In genomic region chr18:11889284-11889683, GRCh38 we compare ENCODE assay signal across 18 cellular contexts. TPM values are rescaled to one million over a fixed set of nuclear protein-coding genes. Genes with fewer than 3 reads are reported as not detected.
A peak's percentile ranks its signal among the peaks of the same experiment; 100 is the strongest.
DNase-seq lines count a peak whose midpoint lies in the region; ATAC-seq and TF ChIP-seq lines count a peak whose summit lies in the region.
"Had no signal": no experiment of that assay in that cellular context is flagged by ENCODE, and none has a peak within 500 bp of the region (broad histone marks: within the 10 kb centered on the region; RNA-seq: fewer than 3 reads in every experiment).

No MANE protein-coding gene starts in this region.

- H4K8ac ChIP-seq in trophoblast cell (ENCODE audit: low read depth, low read length) = no peak overlapping the region

- H2BK5ac ChIP-seq in trophoblast cell (ENCODE audit: low read depth, low read length, poor library complexity) = no peak overlapping the region

- CTCF ChIA-PET in HEK293 (lab: Yijun Ruan, JAX) = interaction anchor here (0.8 kb wide), 1 partner anchor 107 kb away, joined by 3 read pairs; no protein-coding TSS in a partner anchor

- H3K23ac ChIP-seq in trophoblast cell (ENCODE audit: low read length) = no peak overlapping the region

- H2AFZ ChIP-seq in hepatocyte (no peak overlapping the region), trophoblast cell (ENCODE audit: insufficient read depth, low read length, poor library complexity) (no peak overlapping the region), smooth muscle cell (ENCODE audit: low read depth) (no peak overlapping the region)

- no peak for ATAC-seq in HG03280 (IDR thresholded peaks at IDR 0.05; ENCODE audit: unreplicated experiment)
- ATAC-seq: A549; CD8-positive, alpha-beta T cell had no signal

- no peak overlapping the region for H2BK12ac ChIP-seq in trophoblast cell (ENCODE audit: low read length)

- H4K12ac ChIP-seq in trophoblast cell (ENCODE audit: low read depth, low read length) = no peak overlapping the region

- H3K9me3 ChIP-seq in HEK293 (ENCODE audit: control insufficient read depth, insufficient read depth, low read depth, low read length) (no peaks in the 10 kb centered on the region), hepatocyte (ENCODE audit: low read depth) (no peaks in the 10 kb centered on the region), trophoblast cell (ENCODE audit: insufficient read depth, low read depth, low read length) (peaks cover 2% of the 10 kb centered on the region), smooth muscle cell (replicated peaks; ENCODE audit: low read depth) (no peaks in the 10 kb centered on the region)
- H3K9me3 ChIP-seq: A549; BLaER1 treated with 17β-estradiol and CSF1 and Interleukin-3, amounts not matched to agents 10 nM and 100 nM; Caco-2 had no signal

- no peaks in the 10 kb centered on the region for H3K79me2 ChIP-seq in hepatocyte
- no peaks in the 10 kb centered on the region for H3K79me2 ChIP-seq in trophoblast cell (ENCODE audit: control insufficient read depth, insufficient read depth, low read length, poor library complexity)
- H3K79me2 ChIP-seq in smooth muscle cell (ENCODE audit: low read depth) = no peaks in the 10 kb centered on the region

- no peak overlapping the region for H4K91ac ChIP-seq in trophoblast cell (ENCODE audit: low read depth, low read length)

- DNase-seq in hepatocyte (ENCODE audit: low spot score) (no peak), trophoblast cell (peak; percentile 92 to 97), smooth muscle cell (lab: John Stamatoyannopoulos, UW; ENCODE audit: unreplicated experiment) (no peak), NCI-H1694 (lab: John Stamatoyannopoulos, UW) (no peak), HCEC 1CT (no peak)
- DNase-seq: AML-193; Caco-2; Calu3; CD4-positive, alpha-beta T cell; CD8-positive, alpha-beta T cell; DMS79 treated with DMSO at 0.1 percent for 48 hours; GF-D8 had no signal

- no peak overlapping the region for H3K27ac ChIP-seq in HEK293 (ENCODE audit: extremely low read depth, low read depth, low read length)
- peak overlapping the region; percentile 88 for H3K27ac ChIP-seq in hepatocyte
- H3K27ac ChIP-seq in trophoblast cell (ENCODE audit: low read depth, low read length) = no peak overlapping the region
- peak overlapping the region; percentile 45 for H3K27ac ChIP-seq in smooth muscle cell (ENCODE audit: low read depth)
- H3K27ac ChIP-seq: 22Rv1, A549, C4-2B had no signal

- no peaks in the 10 kb centered on the region for H3K9me2 ChIP-seq in hepatocyte (replicated peaks; ENCODE audit: insufficient read depth)

- H3F3A ChIP-seq in smooth muscle cell (ENCODE audit: low read depth) = no peaks in the 10 kb centered on the region

- no peak overlapping the region for H3K9ac ChIP-seq in trophoblast cell (ENCODE audit: low read length)
- no peak overlapping the region for H3K9ac ChIP-seq in smooth muscle cell (ENCODE audit: low read depth)
- H3K9ac ChIP-seq: BLaER1 treated with 17β-estradiol and CSF1 and Interleukin-3, amounts not matched to agents 10 nM and 100 nM had no signal

- H3K4me2 ChIP-seq in hepatocyte = no peak overlapping the region
- no peak overlapping the region for H3K4me2 ChIP-seq in trophoblast cell (ENCODE audit: low read length)
- H3K4me2 ChIP-seq in smooth muscle cell = no peak overlapping the region
- H3K4me2 ChIP-seq: A549; BLaER1 treated with 17β-estradiol and CSF1 and Interleukin-3, amounts not matched to agents 10 nM and 100 nM had no signal

- POLR2A ChIA-PET in HEK293 (lab: Yijun Ruan, JAX) = no interaction called here

- H3K14ac ChIP-seq in trophoblast cell (ENCODE audit: low read length) = no peak overlapping the region

- H3K27me3 ChIP-seq in hepatocyte (no peaks in the 10 kb centered on the region), trophoblast cell (ENCODE audit: insufficient read depth, low read length) (no peaks in the 10 kb centered on the region), smooth muscle cell (ENCODE audit: low read depth) (no peaks in the 10 kb centered on the region)
- H3K27me3 ChIP-seq: BLaER1 treated with 17β-estradiol and CSF1 and Interleukin-3, amounts not matched to agents 10 nM and 100 nM had no signal

- no peak overlapping the region for H2AK5ac ChIP-seq in trophoblast cell (ENCODE audit: low read length)

- H3K4ac ChIP-seq in trophoblast cell (ENCODE audit: low read depth, low read length) = no peak overlapping the region

- 0 out of 2 replicates have a peak, but pooled peaks cover 3% of the 10 kb centered on the region for H3K4me1 ChIP-seq in HEK293 (ENCODE audit: control insufficient read depth, insufficient read depth, low read length)
- peaks cover 16% of the 10 kb centered on the region for H3K4me1 ChIP-seq in hepatocyte (ENCODE audit: insufficient read depth)
- peaks cover 3 to 6% of the 10 kb centered on the region in 2 experiments for H3K4me1 ChIP-seq in trophoblast cell (ENCODE audit: control insufficient read depth in 1 of 2, insufficient read depth in 2 of 2, low read length in 2 of 2)
- no peaks in the 10 kb centered on the region for H3K4me1 ChIP-seq in smooth muscle cell (ENCODE audit: low read depth)

- H3K18ac ChIP-seq in trophoblast cell (ENCODE audit: low read length) = no peak overlapping the region

- WGBS in hepatocyte (ENCODE audit: low lambda C conversion rate, missing lambda C conversion rate) = 95% methylated on average over 5 of the region's 5 CpGs
- no CpG with 5 or more reads among the region's 5 CpGs for WGBS in trophoblast cell (ENCODE audit: extremely low coverage, insufficient coverage, insufficient read length)
- 87% methylated on average over 5 of the region's 5 CpGs for WGBS in smooth muscle cell (ENCODE audit: low lambda C conversion rate)

- H4K20me1 ChIP-seq in hepatocyte (ENCODE audit: insufficient read depth, poor library complexity, severe bottlenecking) = no peaks in the 10 kb centered on the region
- H4K20me1 ChIP-seq in smooth muscle cell (ENCODE audit: low read depth) = no peaks in the 10 kb centered on the region
- H4K20me1 ChIP-seq: BLaER1 treated with 17β-estradiol and CSF1 and Interleukin-3, amounts not matched to agents 10 nM and 100 nM had no signal

- no peaks in the 10 kb centered on the region for H3K79me1 ChIP-seq in trophoblast cell (ENCODE audit: low read length)

- TF ChIP-seq CTCF in HEK293 (tag by site-specific recombination; IDR thresholded peaks at IDR 0.05) = no peak
- no peak for TF ChIP-seq CTCF in hepatocyte (IDR thresholded peaks at IDR 0.05; ENCODE audit: poor library complexity)
- no peak for TF ChIP-seq CTCF in smooth muscle cell (IDR thresholded peaks at IDR 0.05; ENCODE audit: borderline replicate concordance, insufficient read depth, poor library complexity, severe bottlenecking)

- H3K4me3 ChIP-seq in HEK293 (ENCODE audit: low read depth, low read length) = no peak overlapping the region
- H3K4me3 ChIP-seq in hepatocyte = no peak overlapping the region
- H3K4me3 ChIP-seq in trophoblast cell (ENCODE audit: low read depth, low read length) = no peak overlapping the region
- no peak overlapping the region for H3K4me3 ChIP-seq in smooth muscle cell
- H3K4me3 ChIP-seq: A549; BLaER1 treated with 17β-estradiol and CSF1 and Interleukin-3, amounts not matched to agents 10 nM and 100 nM had no signal

- H2BK120ac ChIP-seq in trophoblast cell (ENCODE audit: insufficient read depth, low read length, poor library complexity) = no peak overlapping the region

- H3K36me3 ChIP-seq in HEK293 (ENCODE audit: control insufficient read depth in 2 of 2, insufficient read depth in 1 of 2, low read length in 2 of 2) (peaks cover 10 to 57% of the 10 kb centered on the region in 2 experiments; a peak in 2 of 3 replicates), hepatocyte (replicated peaks; ENCODE audit: insufficient read depth, low read depth) (no peaks in the 10 kb centered on the region), trophoblast cell (ENCODE audit: control insufficient read depth in 1 of 2, insufficient read depth in 2 of 2, low read length in 2 of 2) (peaks cover 9 to 12% of the 10 kb centered on the region in 2 experiments), smooth muscle cell (ENCODE audit: low read depth) (no peaks in the 10 kb centered on the region)

TF ChIP-seq in HEK293, 187 proteins besides CTCF, POLR2A, EP300 and RAD21:
- TF ChIP-seq ZNF138 (tag by site-specific recombination; IDR thresholded peaks at IDR 0.05; ENCODE audit: borderline replicate concordance) = no peak
- TF ChIP-seq ZNF16 (tag by site-specific recombination; IDR thresholded peaks at IDR 0.05; ENCODE audit: low read depth) = no peak
- TF ChIP-seq ZNF776 (tag by site-specific recombination; IDR thresholded peaks at IDR 0.05; ENCODE audit: borderline replicate concordance) = no peak
- TF ChIP-seq, protein P1, sequence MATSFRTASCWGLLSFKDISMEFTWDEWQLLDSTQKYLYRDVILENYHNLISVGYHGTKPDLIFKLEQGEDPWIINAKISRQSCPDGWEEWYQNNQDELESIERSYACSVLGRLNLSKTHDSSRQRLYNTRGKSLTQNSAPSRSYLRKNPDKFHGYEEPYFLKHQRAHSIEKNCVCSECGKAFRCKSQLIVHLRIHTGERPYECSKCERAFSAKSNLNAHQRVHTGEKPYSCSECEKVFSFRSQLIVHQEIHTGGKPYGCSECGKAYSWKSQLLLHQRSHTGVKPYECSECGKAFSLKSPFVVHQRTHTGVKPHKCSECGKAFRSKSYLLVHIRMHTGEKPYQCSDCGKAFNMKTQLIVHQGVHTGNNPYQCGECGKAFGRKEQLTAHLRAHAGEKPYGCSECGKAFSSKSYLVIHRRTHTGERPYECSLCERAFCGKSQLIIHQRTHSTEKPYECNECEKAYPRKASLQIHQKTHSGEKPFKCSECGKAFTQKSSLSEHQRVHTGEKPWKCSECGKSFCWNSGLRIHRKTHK (tag by site-specific recombination; IDR thresholded peaks at IDR 0.05) = peak; percentile 61
- TF ChIP-seq ZNF324 (tag by site-specific recombination; IDR thresholded peaks at IDR 0.05) = no peak
- no peak for TF ChIP-seq ZNF121 (tag by site-specific recombination; IDR thresholded peaks at IDR 0.05)
- no peak for TF ChIP-seq ZNF600 (tag by site-specific recombination; IDR thresholded peaks at IDR 0.05)

RNA-seq across cellular contexts. Expression of gene MPPE1, which starts 18.8 kb away (rescaled TPM):
- total RNA-seq in hepatocyte (28.5 and 59.3 TPM in 2 replicates), smooth muscle cell (28.5 and 73.1 TPM in 2 replicates)
- polyA plus RNA-seq in hepatocyte (45.5 and 52.7 TPM in 2 replicates), smooth muscle cell (33.6 and 36.7 TPM in 2 replicates)
- 8.7 and 9.5 TPM in 2 replicates for polyA plus RNA-seq in trophoblast cell (2013)

RNA-seq across cellular contexts. Expression of gene CHMP1B, which starts 38.1 kb away (rescaled TPM):
- 83.1 and 85.3 TPM in 2 replicates for total RNA-seq in hepatocyte
- polyA plus RNA-seq in hepatocyte = 56.6 and 70.1 TPM in 2 replicates
- polyA plus RNA-seq in trophoblast cell (2013) = 34.8 and 35.1 TPM in 2 replicates
- 54.6 and 61.1 TPM in 2 replicates for total RNA-seq in smooth muscle cell
- 35.6 and 54.4 TPM in 2 replicates for polyA plus RNA-seq in smooth muscle cell

Comparison
In these comparisons a context has a peak if more than half of its experiments do, and no peak if none do; other contexts are left out.
1. H3K27ac ChIP-seq: peak in hepatocyte (single experiment) and smooth muscle cell (single experiment); none in HEK293 (single experiment) and trophoblast cell (single experiment).
2. DNase-seq: peak in trophoblast cell (2 of 2); none in hepatocyte (single experiment), smooth muscle cell (single experiment), NCI-H1694 (single experiment) and HCEC 1CT (single experiment).